8 cellular contexts compared by ENCODE assay signal in the genomic region with DNA sequence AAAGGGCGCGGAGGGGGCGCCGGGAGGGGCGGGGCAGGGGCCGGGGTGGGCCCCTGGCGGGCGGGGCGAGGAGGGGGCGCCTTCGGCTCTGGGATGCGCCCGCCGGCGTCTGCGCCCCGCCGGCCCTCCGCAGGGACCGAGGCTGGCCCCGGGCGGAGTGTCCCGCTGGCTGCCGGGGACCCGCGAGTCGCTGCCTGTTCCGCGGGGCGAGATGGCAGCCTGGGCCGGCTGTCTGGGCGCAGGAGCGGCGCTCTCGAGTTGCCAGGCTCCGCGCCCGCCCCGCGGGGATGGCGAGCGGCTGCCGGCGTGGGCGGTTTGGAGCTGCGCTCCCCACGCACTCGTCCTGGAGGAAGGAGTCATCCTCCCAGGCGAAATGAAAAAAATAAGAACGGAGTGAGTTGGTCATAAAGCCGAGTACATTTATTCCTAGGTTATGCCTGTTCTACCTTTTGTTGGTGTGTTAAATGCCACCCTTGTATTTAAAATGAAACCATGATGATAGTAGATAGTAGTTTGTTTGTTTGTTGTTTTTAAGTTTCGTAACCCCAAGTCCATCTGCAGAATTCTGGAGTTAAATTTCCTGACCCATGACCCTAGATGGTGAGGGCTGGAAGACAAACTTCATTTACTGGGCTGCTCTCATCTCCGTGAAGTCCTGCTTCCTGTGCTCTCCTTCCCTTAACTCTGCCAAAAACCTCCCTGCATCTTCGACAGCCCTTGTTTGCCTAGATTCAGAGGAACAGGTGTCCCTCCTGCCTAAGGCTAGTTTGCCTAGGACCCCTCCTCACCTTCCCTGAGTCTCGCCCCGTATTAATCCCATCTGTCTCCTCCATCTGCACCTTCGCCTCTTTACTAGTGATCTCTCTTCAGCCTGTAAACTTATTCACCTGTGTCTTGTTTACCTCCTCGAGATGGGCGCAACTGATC. TPM values are rescaled to one million over a fixed set of nuclear protein-coding genes. Genes with fewer than 3 reads are reported as not detected.
DNase-seq lines count a peak whose midpoint lies in the region; ATAC-seq lines count a peak whose summit lies in the region.

No MANE protein-coding gene starts in this region.

- no peaks in the 10 kb centered on the region for H3K36me3 ChIP-seq in esophagus (ENCODE audit: control insufficient read depth in 2 of 2, insufficient read depth in 2 of 2, low read length in 1 of 2)
- H3K36me3 ChIP-seq in muscle layer of duodenum (ENCODE audit: control insufficient read depth in 1 of 2, insufficient read depth in 2 of 2, low read length in 2 of 2), result no peaks in the 10 kb centered on the region
- no peaks in the 10 kb centered on the region for H3K36me3 ChIP-seq in thymus (ENCODE audit: control insufficient read depth, insufficient read depth)

- peaks cover 0 to 6% of the 10 kb centered on the region in 2 donors for H3K27me3 ChIP-seq in esophagus (ENCODE audit: control insufficient read depth in 1 of 2, insufficient read depth in 2 of 2, low read length in 2 of 2)
- H3K27me3 ChIP-seq in muscle layer of duodenum (ENCODE audit: low read depth, low read length), result peaks cover 3% of the 10 kb centered on the region
- H3K27me3 ChIP-seq in thymus (ENCODE audit: control insufficient read depth, insufficient read depth), result peaks cover 36% of the 10 kb centered on the region

- WGBS in esophagus, 2 donors, result 7 to 10% methylated on average over 37 to 59 of the region's 59 CpGs
- WGBS in thymus, result 8% methylated on average over 59 of the region's 59 CpGs

- DNase-seq in NCI-H82 (lab: John Stamatoyannopoulos, UW) (peak; percentile 27), NCI-H82 treated with DMSO at 0.1 percent for 48 hours (lab: John Stamatoyannopoulos, UW; ENCODE audit: unreplicated experiment) (no peak), NOMO-1 treated with DMSO at 0.1 percent for 48 hours (lab: John Stamatoyannopoulos, UW; ENCODE audit: unreplicated experiment) (no peak)
- DNase-seq in activated CD8-positive, alpha-beta memory T cell treated with anti-CD3 and anti-CD28 coated beads, Interleukin-2, amount 50 U/mL, for 4 hours, result peak; percentile 46

- H3K4me1 ChIP-seq in esophagus (ENCODE audit: control insufficient read depth in 2 of 2, insufficient read depth in 2 of 2, low read length in 1 of 2), result peaks cover 4% of the 10 kb centered on the region in 2 donors
- peaks cover 0 to 12% of the 10 kb centered on the region in 2 donors for H3K4me1 ChIP-seq in muscle layer of duodenum (ENCODE audit: control insufficient read depth in 1 of 2, insufficient read depth in 2 of 2, low read length in 2 of 2)
- no peaks in the 10 kb centered on the region for H3K4me1 ChIP-seq in thymus (ENCODE audit: control insufficient read depth, insufficient read depth, low read length)

- H3K27ac ChIP-seq in esophagus (ENCODE audit: low read depth in 2 of 2, low read length in 1 of 2) (peak overlapping the region; percentile 14 to 65), muscle layer of duodenum (ENCODE audit: low read length) (no peak overlapping the region), thymus (ENCODE audit: low read depth) (no peak overlapping the region)

- no peaks in the 10 kb centered on the region for H3K9me3 ChIP-seq in esophagus (ENCODE audit: control insufficient read depth in 2 of 2, insufficient read depth in 1 of 2, low read depth in 1 of 2, low read length in 1 of 2)
- H3K9me3 ChIP-seq in muscle layer of duodenum (ENCODE audit: control insufficient read depth in 1 of 2, low read length in 2 of 2), result no peaks in the 10 kb centered on the region
- H3K9me3 ChIP-seq in thymus (ENCODE audit: control insufficient read depth), result no peaks in the 10 kb centered on the region

- H3K4me3 ChIP-seq in esophagus (ENCODE audit: low read depth in 1 of 2, low read length in 2 of 2) (peak overlapping the region; percentile 38 to 50), muscle layer of duodenum (ENCODE audit: low read depth in 1 of 2, low read length in 2 of 2) (peak overlapping the region; percentile 47 to 80), thymus (ENCODE audit: low read length) (peak overlapping the region; percentile 43)

- no peak for ATAC-seq in GM18517 (IDR thresholded peaks at IDR 0.05; ENCODE audit: unreplicated experiment)

RNA-seq across cellular contexts. Expression of gene EIF3F, which starts 32.8 kb away (rescaled TPM):
- 100 to 1,000 TPM in 1 of 2 donors, 10 to 100 TPM in 1; 80.4 to 406 TPM for polyA plus RNA-seq in esophagus
- polyA plus RNA-seq in thymus, result 266 TPM

RNA-seq across cellular contexts. Expression of gene NLRP10, which starts 54.7 kb away (rescaled TPM):
- not detected for polyA plus RNA-seq in esophagus
- 0.21 TPM for polyA plus RNA-seq in thymus

Comparison
In these comparisons a context has a peak if more than half of its experiments do, and no peak if none do; other contexts are left out.
1. DNase-seq: peak in NCI-H82 (single experiment) and activated CD8-positive, alpha-beta memory T cell treated with anti-CD3 and anti-CD28 coated beads, Interleukin-2, amount 50 U/mL, for 4 hours (single experiment); none in NCI-H82 treated with DMSO at 0.1 percent for 48 hours (single experiment) and NOMO-1 treated with DMSO at 0.1 percent for 48 hours (single experiment).
2. H3K27ac ChIP-seq: peak in esophagus (2 of 2); none in muscle layer of duodenum (single experiment) and thymus (single experiment).
3. Peak in every context shown above with its lines, with median percentiles within 50 percentile points of each other: H3K4me3 ChIP-seq.